ENCODE assay signal across 18 cellular contexts in genomic region chr13:42967660-42968059, GRCh38. TPM values are rescaled to one million over a fixed set of nuclear protein-coding genes. Genes with fewer than 3 reads are reported as not detected.
DNase-seq lines count a peak whose midpoint lies in the region; ATAC-seq and TF ChIP-seq lines count a peak whose summit lies in the region.
"Had no signal": no experiment of that assay in that cellular context is flagged by ENCODE, and none has a peak within 500 bp of the region (broad histone marks: within the 10 kb centered on the region; RNA-seq: fewer than 3 reads in every experiment).

No MANE protein-coding gene starts in this region.

- H2BK120ac ChIP-seq in IMR-90 (ENCODE audit: low read depth, low read length) = peak overlapping the region; percentile 25

- peaks cover 62% of the 10 kb centered on the region for H3K4me1 ChIP-seq in Caco-2
- H3K4me1 ChIP-seq in IMR-90 (ENCODE audit: control insufficient read depth, insufficient read depth, low read length) = peaks cover 15% of the 10 kb centered on the region
- peaks cover 17 to 24% of the 10 kb centered on the region in 2 donors for H3K4me1 ChIP-seq in mucosa of rectum (ENCODE audit: control insufficient read depth in 2 of 2, insufficient read depth in 2 of 2, low read length in 2 of 2)
- H3K4me1 ChIP-seq in neural progenitor cell = peaks cover 11% of the 10 kb centered on the region

- no peaks in the 10 kb centered on the region for H3K9me1 ChIP-seq in IMR-90 (ENCODE audit: insufficient read depth, low read length)

- H3K27me3 ChIP-seq in Caco-2 (replicated peaks; ENCODE audit: control insufficient read depth, insufficient read depth, low read length) (no peaks in the 10 kb centered on the region), IMR-90 (ENCODE audit: control insufficient read depth, insufficient read depth, low read length) (no peaks in the 10 kb centered on the region), mucosa of rectum (ENCODE audit: control insufficient read depth in 2 of 2, insufficient read depth in 2 of 2, low read length in 2 of 2) (no peaks in the 10 kb centered on the region), neural progenitor cell (no peaks in the 10 kb centered on the region)

- H3K9ac ChIP-seq in IMR-90 (ENCODE audit: low read depth, low read length) (no peak overlapping the region), mucosa of rectum (ENCODE audit: low read depth in 1 of 2, low read length in 2 of 2) (peak overlapping the region; percentile 4 to 5), neural progenitor cell (no peak overlapping the region)

- no peaks in the 10 kb centered on the region for H3F3A ChIP-seq in neural progenitor cell (ENCODE audit: low read depth)

- in situ Hi-C loops in IMR-90 (cut with MboI; ENCODE audit: low sequenced_read_pairs) = no loop called here

- peak overlapping the region; percentile 1; the same call in 1 of the 3 replicates for H2BK15ac ChIP-seq in IMR-90 (ENCODE audit: low read depth, low read length)

- H3K36me3 ChIP-seq in Caco-2 (ENCODE audit: control insufficient read depth, insufficient read depth, low read length) (no peaks in the 10 kb centered on the region), IMR-90 (ENCODE audit: control insufficient read depth, insufficient read depth, low read length) (no peaks in the 10 kb centered on the region), mucosa of rectum (ENCODE audit: control insufficient read depth in 2 of 2, insufficient read depth in 2 of 2, low read length in 2 of 2) (peaks cover 3 to 5% of the 10 kb centered on the region in 2 donors), neural progenitor cell (no peaks in the 10 kb centered on the region)
- H3K36me3 ChIP-seq: thoracic aorta had no signal

- H4K5ac ChIP-seq in IMR-90 (ENCODE audit: low read depth, low read length) = peak overlapping the region; percentile 54; the same call in 1 of the 2 replicates

- no peak overlapping the region for H3K23ac ChIP-seq in IMR-90 (ENCODE audit: low read depth, low read length)

- ATAC-seq in IMR-90 (ENCODE audit: low read depth) (no peak), sciatic nerve (no peak)
- ATAC-seq: K562, T-cell had no signal

- 0 out of 2 replicates have a peak overlapping the region, but pooled peaks have one; percentile 5 for H3K14ac ChIP-seq in IMR-90 (replicated peaks; ENCODE audit: low read depth, low read length)

- peak overlapping the region; percentile 17 for H3K18ac ChIP-seq in IMR-90 (ENCODE audit: low read depth, low read length)

- H4K20me1 ChIP-seq in IMR-90 (ENCODE audit: insufficient read depth, low read length) = no peaks in the 10 kb centered on the region
- H4K20me1 ChIP-seq in neural progenitor cell (ENCODE audit: low read depth) = no peaks in the 10 kb centered on the region

- no peaks in the 10 kb centered on the region for H3K79me2 ChIP-seq in neural progenitor cell (ENCODE audit: low read depth)

- no peak for TF ChIP-seq CTCF in Caco-2 (IDR thresholded peaks at IDR 0.05; ENCODE audit: insufficient read depth in 1 of 2, low read depth in 1 of 2, low read length in 1 of 2, severe bottlenecking in 1 of 2, unreplicated experiment in 1 of 2)
- no peak for TF ChIP-seq CTCF in IMR-90 (conservative IDR thresholded peaks at IDR 0.05; ENCODE audit: low read depth, low read length)
- TF ChIP-seq CTCF in fibroblast of the aortic adventitia (IDR thresholded peaks at IDR 0.05; ENCODE audit: insufficient read depth, low read length) = no peak
- no peak for TF ChIP-seq CTCF in neural progenitor cell (IDR thresholded peaks at IDR 0.05)

- H4K8ac ChIP-seq in IMR-90 (ENCODE audit: low read depth in 2 of 2, low read length in 2 of 2) = peak overlapping the region; percentile 4 to 9; a peak in 2 of 4 replicates

- no peak for DNase-seq in Caco-2
- no peak for DNase-seq in IMR-90
- DNase-seq in fibroblast of the aortic adventitia (ENCODE audit: low read depth) = peak; percentile 15
- no peak for DNase-seq in activated T-helper 2 cell treated with anti-CD3 and anti-CD28 coated beads, Interferon-gamma antibody, Interleukin-2, Interleukin-4, amounts not matched to agents 10 μg/mL and 5 μg/mL and 100 μg/mL, durations not matched to agents 14 hours and 24 hours and 36 hours (ENCODE audit: low spot score)
- DNase-seq in neural progenitor cell (ENCODE audit: low spot score) = no peak
- DNase-seq in sciatic nerve (ENCODE audit: low spot score) = no peak
- DNase-seq: activated CD4-positive, alpha-beta T cell treated with anti-CD3 and anti-CD28 coated beads for 48 hours; activated CD8-positive, alpha-beta memory T cell treated with anti-CD3 and anti-CD28 coated beads, Interleukin-2, amount 50 U/mL, for 48 hours; effector memory CD4-positive, alpha-beta T cell; NCI-H2029 treated with DMSO at 0.1 percent for 48 hours; NCI-H510A; SHP77; T-cell had no signal

- no peak overlapping the region for H3K4me3 Mint-ChIP-seq in Caco-2 (ENCODE audit: unreplicated experiment)
- H3K4me3 Mint-ChIP-seq in activated T-helper 2 cell treated with anti-CD3 and anti-CD28 coated beads, Interferon-gamma antibody, Interleukin-2, Interleukin-4, amounts not matched to agents 10 μg/mL and 5 μg/mL and 100 μg/mL, durations not matched to agents 14 hours and 24 hours and 36 hours (ENCODE audit: low read depth) = no peak overlapping the region
- H3K4me3 Mint-ChIP-seq in neural progenitor cell = no peak overlapping the region
- H3K4me3 Mint-ChIP-seq: memory B cell, T-cell had no signal

- H3K4ac ChIP-seq in IMR-90 (ENCODE audit: low read depth, low read length) = peak overlapping the region; percentile 52

- H3K79me1 ChIP-seq in IMR-90 (ENCODE audit: low read depth in 1 of 2, low read length in 2 of 2) = no peaks in the 10 kb centered on the region

- H2AK9ac ChIP-seq in IMR-90 (replicated peaks; ENCODE audit: low read depth, low read length, poor library complexity) = no peak overlapping the region

- intact Hi-C loops in Caco-2 (cut with micrococcal nuclease; ENCODE audit: unreplicated experiment) = loop anchor here (2.0 kb wide), 4 partner anchors 15 to 165 kb away; partner anchors contain the start of gene EPSTI1
- intact Hi-C loops in IMR-90 (cut with micrococcal nuclease) = loop anchor here (2.0 to 10.0 kb wide), 3 partner anchors 55 to 370 kb away; partner anchors contain the start of gene DNAJC15
- intact Hi-C loops in activated T-helper 2 cell treated with anti-CD3 and anti-CD28 coated beads, Interferon-gamma antibody, Interleukin-2, Interleukin-4, amounts not matched to agents 10 μg/mL and 5 μg/mL and 100 μg/mL, durations not matched to agents 14 hours and 24 hours and 36 hours (cut with micrococcal nuclease) = no loop called here
- intact Hi-C loops in sciatic nerve (cut with DNase I) = no loop called here

- peaks cover 57% of the 10 kb centered on the region for H3K36me3 Mint-ChIP-seq in Caco-2 (ENCODE audit: insufficient read depth, unreplicated experiment)
- peaks cover 48% of the 10 kb centered on the region for H3K36me3 Mint-ChIP-seq in activated T-helper 2 cell treated with anti-CD3 and anti-CD28 coated beads, Interferon-gamma antibody, Interleukin-2, Interleukin-4, amounts not matched to agents 10 μg/mL and 5 μg/mL and 100 μg/mL, durations not matched to agents 14 hours and 24 hours and 36 hours (ENCODE audit: low read depth)
- no peaks in the 10 kb centered on the region for H3K36me3 Mint-ChIP-seq in neural progenitor cell

- POLR2A ChIA-PET in Caco-2 (lab: Charles Lee) (interaction anchor here (0.6 kb wide), 1 partner anchor 94 kb away, joined by 3 read pairs; no protein-coding TSS in a partner anchor), IMR-90 (lab: Charles Lee; ENCODE audit: unreplicated experiment) (no interaction called here)

- 88% methylated on average over 1 of the region's 5 CpGs; no CpG with 5 or more reads in 1 of the 2 experiments for WGBS in IMR-90 (ENCODE audit: extremely low coverage in 2 of 2, insufficient read length in 1 of 2), 2 experiments

- CTCF ChIA-PET in Caco-2 (lab: Charles Lee) = interaction anchor here (0.7 to 1.4 kb wide), 2 partner anchors 21 to 30 kb away, joined by 5 to 11 read pairs; no protein-coding TSS in a partner anchor
- CTCF ChIA-PET in IMR-90 (lab: Yijun Ruan, JAX) = no interaction called here

- H2AFZ ChIP-seq in IMR-90 (replicated peaks; ENCODE audit: low read length, poor library complexity) = no peak overlapping the region
- H2AFZ ChIP-seq in neural progenitor cell (replicated peaks) = no peak overlapping the region

- H3K56ac ChIP-seq in IMR-90 (ENCODE audit: extremely low read depth, insufficient read depth, low read length) = no peak overlapping the region

- H3K27ac Mint-ChIP-seq in Caco-2 (ENCODE audit: unreplicated experiment) (peak overlapping the region; percentile 68), neural progenitor cell (no peak overlapping the region)
- H3K27ac Mint-ChIP-seq in activated T-helper 2 cell treated with anti-CD3 and anti-CD28 coated beads, Interferon-gamma antibody, Interleukin-2, Interleukin-4, amounts not matched to agents 10 μg/mL and 5 μg/mL and 100 μg/mL, durations not matched to agents 14 hours and 24 hours and 36 hours = no peak overlapping the region
- H3K27ac Mint-ChIP-seq: memory B cell, T-cell had no signal

- H3K4me3 ChIP-seq in Caco-2 (ENCODE audit: low read depth, low read length) (no peak overlapping the region), IMR-90 (ENCODE audit: insufficient read depth, low read depth, low read length) (no peak overlapping the region), fibroblast of the aortic adventitia (ENCODE audit: low read depth, low read length) (no peak overlapping the region), mucosa of rectum (ENCODE audit: low read length in 2 of 2) (no peak overlapping the region), neural progenitor cell (no peak overlapping the region)
- H3K4me3 ChIP-seq: K562, thoracic aorta had no signal

- no peak overlapping the region for H2BK5ac ChIP-seq in IMR-90 (ENCODE audit: low read depth, low read length, poor library complexity, severe bottlenecking)

- H3K9me3 Mint-ChIP-seq in Caco-2 (ENCODE audit: unreplicated experiment) = no peaks in the 10 kb centered on the region
- no peaks in the 10 kb centered on the region for H3K9me3 Mint-ChIP-seq in activated T-helper 2 cell treated with anti-CD3 and anti-CD28 coated beads, Interferon-gamma antibody, Interleukin-2, Interleukin-4, amounts not matched to agents 10 μg/mL and 5 μg/mL and 100 μg/mL, durations not matched to agents 14 hours and 24 hours and 36 hours
- no peaks in the 10 kb centered on the region for H3K9me3 Mint-ChIP-seq in neural progenitor cell
- H3K9me3 Mint-ChIP-seq: memory B cell, T-cell had no signal

- no peak overlapping the region for H3K27ac ChIP-seq in IMR-90 (ENCODE audit: insufficient read depth, low read length)
- H3K27ac ChIP-seq in mucosa of rectum (ENCODE audit: low read depth in 2 of 2, low read length in 2 of 2) = peak overlapping the region; percentile 80 to 87
- no peak overlapping the region for H3K27ac ChIP-seq in neural progenitor cell
- H3K27ac ChIP-seq: thoracic aorta had no signal

- H3K4me2 ChIP-seq in IMR-90 (ENCODE audit: low read depth, low read length) (no peak overlapping the region), neural progenitor cell (no peak overlapping the region)

- peak overlapping the region; percentile 40; the same call in 1 of the 2 replicates for H4K91ac ChIP-seq in IMR-90 (ENCODE audit: insufficient read depth, low read depth, low read length)

- no peak for TF ChIP-seq RAD21 in IMR-90 (IDR thresholded peaks at IDR 0.05; ENCODE audit: low read length)

- peak overlapping the region; percentile 69 for H2BK20ac ChIP-seq in IMR-90 (ENCODE audit: low read depth, low read length)

- BruUV-seq in Caco-2 (replicated peaks; lab: Mats Ljungman, UMichigan) = no TSS peak
- BruUV-seq in IMR-90 (replicated peaks; lab: Mats Ljungman, UMichigan) = no TSS peak

- no peaks in the 10 kb centered on the region for H3K27me3 Mint-ChIP-seq in Caco-2 (ENCODE audit: insufficient read depth, unreplicated experiment)
- H3K27me3 Mint-ChIP-seq in activated T-helper 2 cell treated with anti-CD3 and anti-CD28 coated beads, Interferon-gamma antibody, Interleukin-2, Interleukin-4, amounts not matched to agents 10 μg/mL and 5 μg/mL and 100 μg/mL, durations not matched to agents 14 hours and 24 hours and 36 hours (ENCODE audit: low read depth) = no peaks in the 10 kb centered on the region
- peaks cover 2% of the 10 kb centered on the region for H3K27me3 Mint-ChIP-seq in neural progenitor cell (ENCODE audit: insufficient read depth, low read depth)
- H3K27me3 Mint-ChIP-seq: memory B cell, T-cell had no signal

- H3K9me3 ChIP-seq in Caco-2 (no peaks in the 10 kb centered on the region), IMR-90 (ENCODE audit: control insufficient read depth, insufficient read depth, low read length) (no peaks in the 10 kb centered on the region), mucosa of rectum (ENCODE audit: control insufficient read depth in 2 of 2, low read length in 2 of 2) (no peaks in the 10 kb centered on the region), neural progenitor cell (ENCODE audit: low read depth) (no peaks in the 10 kb centered on the region)
- H3K9me3 ChIP-seq: thoracic aorta had no signal

- H3K4me1 Mint-ChIP-seq in Caco-2 (ENCODE audit: low read depth, unreplicated experiment) = peaks cover 47% of the 10 kb centered on the region
- H3K4me1 Mint-ChIP-seq in activated T-helper 2 cell treated with anti-CD3 and anti-CD28 coated beads, Interferon-gamma antibody, Interleukin-2, Interleukin-4, amounts not matched to agents 10 μg/mL and 5 μg/mL and 100 μg/mL, durations not matched to agents 14 hours and 24 hours and 36 hours (ENCODE audit: low read depth) = peaks cover 23% of the 10 kb centered on the region
- H3K4me1 Mint-ChIP-seq in neural progenitor cell = peaks cover 6% of the 10 kb centered on the region

- dilution Hi-C loops in IMR-90 (cut with HindIII; ENCODE audit: low sequenced_read_pairs, unreplicated experiment) = no loop called here

- no peak for TF ChIP-seq POLR2A in IMR-90 (IDR thresholded peaks at IDR 0.05; ENCODE audit: low read depth, low read length)

- no peak overlapping the region for H2AK5ac ChIP-seq in IMR-90 (ENCODE audit: low read depth, low read length)

RNA-seq across cellular contexts. Expression of gene EPSTI1, which starts 24.4 kb away (rescaled TPM):
- total RNA-seq in Caco-2 (2022) (80.6 and 86.5 TPM in 2 replicates), IMR-90 (2012; rRNA removed) (0.90 and 1.1 TPM in 2 replicates), fibroblast of the aortic adventitia (ENCODE audit: low replicate concordance) (2.0 and 15.7 TPM in 2 replicates), neural progenitor cell (ENCODE audit: low replicate concordance) (0.32 and 1.0 TPM in 2 replicates), sciatic nerve (7.8 TPM)
- polyA plus RNA-seq in IMR-90 (2012; rRNA removed) = 1.0 and 1.6 TPM in 2 replicates
- polyA plus RNA-seq in IMR-90 (2012; cell fraction: cytosol; rRNA removed) = 0.41 and 0.70 TPM in 2 replicates
- 0.45 and 3.4 TPM in 2 replicates for polyA plus RNA-seq in IMR-90 (2012; cell fraction: nucleus; rRNA removed; ENCODE audit: low replicate concordance)
- total RNA-seq in activated T-helper 2 cell treated with anti-CD3 and anti-CD28 coated beads, Interferon-gamma antibody, Interleukin-2, Interleukin-4, amounts not matched to agents 10 μg/mL and 5 μg/mL and 100 μg/mL, durations not matched to agents 14 hours and 24 hours and 36 hours = 10.3 and 11.9 TPM in 2 replicates
- polyA plus RNA-seq: neural cell had no signal

RNA-seq across cellular contexts. Expression of gene DNAJC15, which starts 55.7 kb away (rescaled TPM):
- 71.0 and 72.2 TPM in 2 replicates for total RNA-seq in Caco-2 (2022)
- 7.0 and 12.5 TPM in 2 replicates for total RNA-seq in IMR-90 (2012; rRNA removed)
- 22.0 and 28.9 TPM in 2 replicates for polyA plus RNA-seq in IMR-90 (2012; rRNA removed)
- 4.2 and 6.8 TPM in 2 replicates for polyA plus RNA-seq in IMR-90 (2012; cell fraction: cytosol; rRNA removed)
- 3.5 and 6.9 TPM in 2 replicates for polyA plus RNA-seq in IMR-90 (2012; cell fraction: nucleus; rRNA removed; ENCODE audit: low replicate concordance)
- 11.2 and 18.7 TPM in 2 replicates for total RNA-seq in fibroblast of the aortic adventitia (ENCODE audit: low replicate concordance)
- total RNA-seq in activated T-helper 2 cell treated with anti-CD3 and anti-CD28 coated beads, Interferon-gamma antibody, Interleukin-2, Interleukin-4, amounts not matched to agents 10 μg/mL and 5 μg/mL and 100 μg/mL, durations not matched to agents 14 hours and 24 hours and 36 hours = 18.0 and 18.8 TPM in 2 replicates
- total RNA-seq in neural progenitor cell (ENCODE audit: low replicate concordance) = 2.7 and 3.2 TPM in 2 replicates
- total RNA-seq in sciatic nerve = 6.2 TPM

Comparison
In these comparisons a context has a peak if more than half of its experiments do, and no peak if none do; other contexts are left out.
1. H3K27ac ChIP-seq: peak in mucosa of rectum (2 of 2); none in IMR-90 (single experiment) and neural progenitor cell (single experiment).
2. H3K9ac ChIP-seq: peak in mucosa of rectum (2 of 2); none in IMR-90 (single experiment) and neural progenitor cell (single experiment).
3. intact Hi-C loops: an anchor here in Caco-2 (2.0 kb wide) and IMR-90 (2.0 to 10.0 kb wide); none called in activated T-helper 2 cell treated with anti-CD3 and anti-CD28 coated beads, Interferon-gamma antibody, Interleukin-2, Interleukin-4, amounts not matched to agents 10 μg/mL and 5 μg/mL and 100 μg/mL, durations not matched to agents 14 hours and 24 hours and 36 hours and sciatic nerve.